22 cellular contexts compared by ENCODE assay signal in the genomic region with DNA sequence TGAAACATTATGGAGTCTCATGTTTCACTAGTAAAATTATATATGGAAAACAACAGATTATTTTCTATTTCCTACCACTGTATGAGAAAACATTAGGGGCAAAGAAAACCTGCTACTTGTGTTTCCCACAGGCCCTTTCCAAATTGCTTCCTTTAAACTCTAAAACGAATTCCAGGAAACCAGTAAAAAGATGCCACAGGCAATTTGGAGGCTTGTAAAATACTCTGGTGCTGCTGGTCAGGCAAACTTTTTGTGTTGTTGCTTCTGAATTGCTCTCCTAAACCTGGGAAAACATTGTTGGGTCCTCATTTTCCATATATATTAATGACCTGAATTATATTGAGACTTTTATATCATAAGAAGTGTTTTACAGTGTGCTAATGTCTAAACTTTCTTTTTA.
"Had no signal": no experiment of that assay in that cellular context is flagged by ENCODE, and none has a peak within 500 bp of the region (broad histone marks: within the 10 kb centered on the region; RNA-seq: fewer than 3 reads in every experiment).

No MANE protein-coding gene starts in this region.

- H3K9me3 ChIP-seq: Peyer's patch had no signal

- H3K27me3 ChIP-seq: Peyer's patch had no signal

- H3K36me3 ChIP-seq: Peyer's patch had no signal

- DNase-seq: activated CD4-positive, alpha-beta memory T cell treated with anti-CD3 and anti-CD28 coated beads for 36 hours; activated CD4-positive, alpha-beta T cell treated with anti-CD3 and anti-CD28 coated beads for 1 hour; activated CD4-positive, alpha-beta T cell treated with anti-CD3 and anti-CD28 coated beads, Interleukin-2, amount 10 ng/mL, durations not matched to agents 24 days and 14 days; activated CD8-positive, alpha-beta memory T cell treated with anti-CD3 and anti-CD28 coated beads for 24 hours; activated gamma-delta T cell; activated naive CD4-positive, alpha-beta T cell treated with anti-CD3 and anti-CD28 coated beads for 36 hours; activated T-cell treated with anti-CD3 and anti-CD28 coated beads, Interleukin-2, amount 50 U/mL, for 48 hours; amygdala; Karpas-422; NCI-H1105 treated with DMSO at 0.1 percent for 48 hours; NCI-H1436 treated with DMSO at 0.1 percent for 48 hours; NCI-H187; NCI-H2081; NCI-H510A treated with DMSO at 0.1 percent for 48 hours; NCI-H69; NK-92 treated with Interleukin-12 subunit alpha and Interleukin-12 subunit beta, amount 100 ng/mL, for 24 hours; OCI-M1; Peyer's patch had no signal

- H3K27ac ChIP-seq: Peyer's patch had no signal

- H3K4me1 ChIP-seq: Peyer's patch had no signal

- ATAC-seq: activated T-helper 17 cell treated with anti-CD3 and anti-CD28 coated beads, Interleukin-2, amount 50 U/mL, for 72 hours; K562; SK-N-SH treated with all-trans-retinoic acid at 6 μM for 48 hours; WTC11 had no signal

- H3K4me3 ChIP-seq: K562, Peyer's patch had no signal
